ENCODE assay signal across 21 cellular contexts in genomic region chr2:169118060-169118459, GRCh38. TPM values are rescaled to one million over a fixed set of nuclear protein-coding genes. Genes with fewer than 3 reads are reported as not detected.
"Had no signal": no experiment of that assay in that cellular context is flagged by ENCODE, and none has a peak within 500 bp of the region (broad histone marks: within the 10 kb centered on the region; RNA-seq: fewer than 3 reads in every experiment).

No MANE protein-coding gene starts in this region.

- H3K27me3 ChIP-seq: body of pancreas, sigmoid colon, upper lobe of right lung had no signal

- DNase-seq: activated CD4-positive, alpha-beta T cell treated with anti-CD3 and anti-CD28 coated beads for 4 hours; activated CD4-positive, alpha-beta T cell treated with anti-CD3 and anti-CD28 coated beads, Interleukin-2, amount 50 U/mL, for 48 hours; activated CD4-positive, CD25-positive, alpha-beta regulatory T cell; activated CD8-positive, alpha-beta memory T cell treated with anti-CD3 and anti-CD28 coated beads, Interleukin-2, amount 50 U/mL, for 48 hours; activated naive CD4-positive, alpha-beta T cell treated with anti-CD3 and anti-CD28 coated beads for 36 hours; activated T-cell treated with anti-CD3 and anti-CD28 coated beads, Interleukin-2, amount 50 U/mL, for 48 hours; body of pancreas; caudate nucleus; effector CD4-positive, alpha-beta T cell; foreskin fibroblast; kidney; naive thymus-derived CD4-positive, alpha-beta T cell; posterior cingulate gyrus; sigmoid colon; stimulated activated CD4-positive, alpha-beta T cell treated with anti-CD3 and anti-CD28 coated beads, Interleukin-2, amount 100 ng/mL, for 48 hours; stimulated activated CD8-positive, alpha-beta memory T cell treated with anti-CD3 and anti-CD28 coated beads, Interleukin-4, amount 100 ng/mL, for 48 hours; stimulated activated naive B cell treated with anti-CD40 and anti-IgM and Interleukin-4, amounts not matched to agents 10 μg/mL and 1 μg/mL and 100 μg/mL, for 72 hours; T-helper 1 cell; upper lobe of right lung had no signal

- H3K27ac ChIP-seq: body of pancreas, sigmoid colon, upper lobe of right lung had no signal

- H3K4me3 ChIP-seq: body of pancreas, sigmoid colon, smooth muscle cell, upper lobe of right lung had no signal

- H3K4me2 ChIP-seq: smooth muscle cell had no signal

- H3K36me3 ChIP-seq: sigmoid colon, upper lobe of right lung had no signal

- ATAC-seq: body of pancreas; naive thymus-derived CD4-positive, alpha-beta T cell; stimulated activated naive B cell treated with anti-CD40 and anti-IgM and Interleukin-4, amounts not matched to agents 10 μg/mL and 1 μg/mL and 100 μg/mL, for 72 hours; upper lobe of right lung had no signal

- H3K4me1 ChIP-seq: body of pancreas, sigmoid colon, upper lobe of right lung had no signal

- H3K9me3 ChIP-seq: body of pancreas, sigmoid colon, upper lobe of right lung had no signal

RNA-seq across cellular contexts. Expression of gene DHRS9, which starts 48.7 kb away (rescaled TPM):
- polyA plus RNA-seq: fibroblast of lung; naive thymus-derived CD4-positive, alpha-beta T cell had no signal
